ENCODE assay signal across 1 cellular context in the genomic region with DNA sequence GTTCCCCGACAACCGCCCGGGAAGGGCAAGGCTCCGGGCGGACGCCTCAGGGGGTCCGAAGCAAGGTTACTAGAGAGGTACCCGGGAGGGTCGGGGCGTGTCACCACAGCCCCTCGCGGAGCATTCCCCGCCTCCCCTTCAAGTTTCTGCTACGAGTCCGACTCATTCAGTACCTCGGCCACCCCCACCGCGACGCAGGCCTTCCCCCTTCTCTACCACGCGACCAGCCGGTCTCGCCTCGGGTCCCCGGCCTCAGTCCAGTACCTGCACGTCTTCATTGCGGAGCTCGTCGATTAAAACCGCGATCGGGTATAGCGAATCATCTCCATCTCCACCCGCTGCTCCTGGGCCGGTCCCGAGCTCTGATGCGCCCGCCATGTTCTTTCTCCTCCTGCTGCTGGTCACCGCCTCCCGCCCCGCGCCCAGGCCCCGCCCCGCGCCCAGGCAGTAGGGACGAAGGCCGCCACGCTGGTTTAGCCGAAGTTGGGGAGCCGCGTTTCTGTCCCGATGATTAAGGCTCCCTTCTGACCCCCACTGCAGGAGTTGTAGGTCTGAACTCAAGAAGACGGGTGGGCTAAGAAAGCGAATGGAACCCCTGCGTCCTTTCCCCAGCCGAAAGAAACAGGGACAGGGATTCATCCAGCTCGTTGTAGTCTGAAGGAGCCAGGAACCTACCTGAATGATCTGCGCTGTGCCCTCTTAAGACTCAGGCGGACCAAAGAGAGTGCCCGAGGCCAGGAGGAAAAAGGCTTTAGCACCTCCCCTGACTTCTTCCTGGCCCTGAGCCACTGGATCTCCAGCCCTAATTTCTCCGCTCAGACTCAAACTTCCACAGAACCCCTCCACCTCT.
TF ChIP-seq lines count a peak whose summit lies in the region.

Gene PPP2R1B (minus strand): TSS at position 406 of the 850 bp plus-strand sequence. CDS start 28 bp downstream, at position 378.

TF ChIP-seq in HepG2, 621 proteins besides CTCF, POLR2A, EP300 and RAD21 (continued from another document and continues in another):
- TF ChIP-seq, protein P1, sequence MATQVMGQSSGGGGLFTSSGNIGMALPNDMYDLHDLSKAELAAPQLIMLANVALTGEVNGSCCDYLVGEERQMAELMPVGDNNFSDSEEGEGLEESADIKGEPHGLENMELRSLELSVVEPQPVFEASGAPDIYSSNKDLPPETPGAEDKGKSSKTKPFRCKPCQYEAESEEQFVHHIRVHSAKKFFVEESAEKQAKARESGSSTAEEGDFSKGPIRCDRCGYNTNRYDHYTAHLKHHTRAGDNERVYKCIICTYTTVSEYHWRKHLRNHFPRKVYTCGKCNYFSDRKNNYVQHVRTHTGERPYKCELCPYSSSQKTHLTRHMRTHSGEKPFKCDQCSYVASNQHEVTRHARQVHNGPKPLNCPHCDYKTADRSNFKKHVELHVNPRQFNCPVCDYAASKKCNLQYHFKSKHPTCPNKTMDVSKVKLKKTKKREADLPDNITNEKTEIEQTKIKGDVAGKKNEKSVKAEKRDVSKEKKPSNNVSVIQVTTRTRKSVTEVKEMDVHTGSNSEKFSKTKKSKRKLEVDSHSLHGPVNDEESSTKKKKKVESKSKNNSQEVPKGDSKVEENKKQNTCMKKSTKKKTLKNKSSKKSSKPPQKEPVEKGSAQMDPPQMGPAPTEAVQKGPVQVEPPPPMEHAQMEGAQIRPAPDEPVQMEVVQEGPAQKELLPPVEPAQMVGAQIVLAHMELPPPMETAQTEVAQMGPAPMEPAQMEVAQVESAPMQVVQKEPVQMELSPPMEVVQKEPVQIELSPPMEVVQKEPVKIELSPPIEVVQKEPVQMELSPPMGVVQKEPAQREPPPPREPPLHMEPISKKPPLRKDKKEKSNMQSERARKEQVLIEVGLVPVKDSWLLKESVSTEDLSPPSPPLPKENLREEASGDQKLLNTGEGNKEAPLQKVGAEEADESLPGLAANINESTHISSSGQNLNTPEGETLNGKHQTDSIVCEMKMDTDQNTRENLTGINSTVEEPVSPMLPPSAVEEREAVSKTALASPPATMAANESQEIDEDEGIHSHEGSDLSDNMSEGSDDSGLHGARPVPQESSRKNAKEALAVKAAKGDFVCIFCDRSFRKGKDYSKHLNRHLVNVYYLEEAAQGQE (IDR thresholded peaks at IDR 0.05; ENCODE audit: borderline replicate concordance in 1 of 2, low read depth in 1 of 2, low read length in 2 of 2), result 0 out of 4 replicates have a peak, but pooled peaks of 1 of the 2 experiments have one; percentile 19
- TF ChIP-seq ZBTB20 (CRISPR knock-in tag; IDR thresholded peaks at IDR 0.05; ENCODE audit: borderline replicate concordance, low read depth) (no peak), MZF1 (CRISPR knock-in tag; IDR thresholded peaks at IDR 0.05; ENCODE audit: borderline replicate concordance) (no peak), ZNF350 (CRISPR knock-in tag; IDR thresholded peaks at IDR 0.05; ENCODE audit: borderline replicate concordance, low read depth) (peak; percentile 59; the same call in 1 of the 2 replicates), MYPOP (CRISPR knock-in tag; IDR thresholded peaks at IDR 0.05) (no peak), PRMT3 (CRISPR knock-in tag; IDR thresholded peaks at IDR 0.05; ENCODE audit: borderline replicate concordance, low read depth) (no peak), MAF1 (CRISPR knock-in tag; IDR thresholded peaks at IDR 0.05; ENCODE audit: borderline replicate concordance) (no peak), JUNB (CRISPR knock-in tag; IDR thresholded peaks at IDR 0.05; ENCODE audit: borderline replicate concordance) (peak; percentile 29; the same call in 1 of the 2 replicates), RELA (CRISPR knock-in tag; IDR thresholded peaks at IDR 0.05) (no peak), PREB (CRISPR knock-in tag; IDR thresholded peaks at IDR 0.05) (no peak), ZFP37 (CRISPR knock-in tag; IDR thresholded peaks at IDR 0.05; ENCODE audit: borderline replicate concordance) (no peak), POLR2G (IDR thresholded peaks at IDR 0.05; ENCODE audit: low read depth, low read length) (peak; percentile 78), ZNF496 (CRISPR knock-in tag; IDR thresholded peaks at IDR 0.05; ENCODE audit: insufficient replicate concordance) (no peak), FOXA3 (CRISPR knock-in tag; IDR thresholded peaks at IDR 0.05) (no peak), ZNF574 (CRISPR knock-in tag; IDR thresholded peaks at IDR 0.05) (peak; percentile 60), MTERF4 (CRISPR knock-in tag; IDR thresholded peaks at IDR 0.05) (no peak), ZNF652 (CRISPR knock-in tag; IDR thresholded peaks at IDR 0.05; ENCODE audit: borderline replicate concordance, low read depth) (no peak), FUBP1 (CRISPR knock-in tag; IDR thresholded peaks at IDR 0.05; ENCODE audit: borderline replicate concordance) (0 out of 2 replicates have a peak, but pooled peaks have one; percentile 75), GABPB1 (CRISPR knock-in tag; IDR thresholded peaks at IDR 0.05) (peak; percentile 58; the same call in 1 of the 2 replicates), MLX (CRISPR knock-in tag; IDR thresholded peaks at IDR 0.05) (no peak), DRAP1 (CRISPR knock-in tag; IDR thresholded peaks at IDR 0.05) (no peak), SP1 (IDR thresholded peaks at IDR 0.05) (no peak), SP1 (CRISPR knock-in tag; IDR thresholded peaks at IDR 0.05) (no peak), ZNF33A (CRISPR knock-in tag; IDR thresholded peaks at IDR 0.05; ENCODE audit: borderline replicate concordance) (no peak), RAD51 (IDR thresholded peaks at IDR 0.05; ENCODE audit: borderline replicate concordance) (no peak), ZBTB7A (CRISPR knock-in tag; IDR thresholded peaks at IDR 0.05) (0 out of 2 replicates have a peak, but pooled peaks have one; percentile 25), SRSF9 (IDR thresholded peaks at IDR 0.05; ENCODE audit: borderline replicate concordance, insufficient read depth, low read depth, low read length, poor library complexity, severe bottlenecking) (no peak), NR1H2 (CRISPR knock-in tag; IDR thresholded peaks at IDR 0.05; ENCODE audit: borderline replicate concordance, low read depth) (no peak), TBL1XR1 (IDR thresholded peaks at IDR 0.05; ENCODE audit: borderline replicate concordance, low read length, partially characterized antibody) (no peak), SNAPC5 (CRISPR knock-in tag; IDR thresholded peaks at IDR 0.05; ENCODE audit: borderline replicate concordance) (no peak), CC2D1A (CRISPR knock-in tag; IDR thresholded peaks at IDR 0.05) (no peak)
- TF ChIP-seq, protein P2, sequence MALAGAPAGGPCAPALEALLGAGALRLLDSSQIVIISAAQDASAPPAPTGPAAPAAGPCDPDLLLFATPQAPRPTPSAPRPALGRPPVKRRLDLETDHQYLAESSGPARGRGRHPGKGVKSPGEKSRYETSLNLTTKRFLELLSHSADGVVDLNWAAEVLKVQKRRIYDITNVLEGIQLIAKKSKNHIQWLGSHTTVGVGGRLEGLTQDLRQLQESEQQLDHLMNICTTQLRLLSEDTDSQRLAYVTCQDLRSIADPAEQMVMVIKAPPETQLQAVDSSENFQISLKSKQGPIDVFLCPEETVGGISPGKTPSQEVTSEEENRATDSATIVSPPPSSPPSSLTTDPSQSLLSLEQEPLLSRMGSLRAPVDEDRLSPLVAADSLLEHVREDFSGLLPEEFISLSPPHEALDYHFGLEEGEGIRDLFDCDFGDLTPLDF (CRISPR knock-in tag; IDR thresholded peaks at IDR 0.05), result peak; percentile 45; the same call in 1 of the 2 replicates
- TF ChIP-seq, protein P3, sequence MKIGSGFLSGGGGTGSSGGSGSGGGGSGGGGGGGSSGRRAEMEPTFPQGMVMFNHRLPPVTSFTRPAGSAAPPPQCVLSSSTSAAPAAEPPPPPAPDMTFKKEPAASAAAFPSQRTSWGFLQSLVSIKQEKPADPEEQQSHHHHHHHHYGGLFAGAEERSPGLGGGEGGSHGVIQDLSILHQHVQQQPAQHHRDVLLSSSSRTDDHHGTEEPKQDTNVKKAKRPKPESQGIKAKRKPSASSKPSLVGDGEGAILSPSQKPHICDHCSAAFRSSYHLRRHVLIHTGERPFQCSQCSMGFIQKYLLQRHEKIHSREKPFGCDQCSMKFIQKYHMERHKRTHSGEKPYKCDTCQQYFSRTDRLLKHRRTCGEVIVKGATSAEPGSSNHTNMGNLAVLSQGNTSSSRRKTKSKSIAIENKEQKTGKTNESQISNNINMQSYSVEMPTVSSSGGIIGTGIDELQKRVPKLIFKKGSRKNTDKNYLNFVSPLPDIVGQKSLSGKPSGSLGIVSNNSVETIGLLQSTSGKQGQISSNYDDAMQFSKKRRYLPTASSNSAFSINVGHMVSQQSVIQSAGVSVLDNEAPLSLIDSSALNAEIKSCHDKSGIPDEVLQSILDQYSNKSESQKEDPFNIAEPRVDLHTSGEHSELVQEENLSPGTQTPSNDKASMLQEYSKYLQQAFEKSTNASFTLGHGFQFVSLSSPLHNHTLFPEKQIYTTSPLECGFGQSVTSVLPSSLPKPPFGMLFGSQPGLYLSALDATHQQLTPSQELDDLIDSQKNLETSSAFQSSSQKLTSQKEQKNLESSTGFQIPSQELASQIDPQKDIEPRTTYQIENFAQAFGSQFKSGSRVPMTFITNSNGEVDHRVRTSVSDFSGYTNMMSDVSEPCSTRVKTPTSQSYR (CRISPR knock-in tag; IDR thresholded peaks at IDR 0.05; ENCODE audit: borderline replicate concordance), result 0 out of 2 replicates have a peak, but pooled peaks have one; percentile 9
- TF ChIP-seq, protein P4, sequence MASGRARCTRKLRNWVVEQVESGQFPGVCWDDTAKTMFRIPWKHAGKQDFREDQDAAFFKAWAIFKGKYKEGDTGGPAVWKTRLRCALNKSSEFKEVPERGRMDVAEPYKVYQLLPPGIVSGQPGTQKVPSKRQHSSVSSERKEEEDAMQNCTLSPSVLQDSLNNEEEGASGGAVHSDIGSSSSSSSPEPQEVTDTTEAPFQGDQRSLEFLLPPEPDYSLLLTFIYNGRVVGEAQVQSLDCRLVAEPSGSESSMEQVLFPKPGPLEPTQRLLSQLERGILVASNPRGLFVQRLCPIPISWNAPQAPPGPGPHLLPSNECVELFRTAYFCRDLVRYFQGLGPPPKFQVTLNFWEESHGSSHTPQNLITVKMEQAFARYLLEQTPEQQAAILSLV (CRISPR knock-in tag; IDR thresholded peaks at IDR 0.05; ENCODE audit: borderline replicate concordance), result peak; percentile 59; the same call in 1 of the 2 replicates
